In the genomic region with DNA sequence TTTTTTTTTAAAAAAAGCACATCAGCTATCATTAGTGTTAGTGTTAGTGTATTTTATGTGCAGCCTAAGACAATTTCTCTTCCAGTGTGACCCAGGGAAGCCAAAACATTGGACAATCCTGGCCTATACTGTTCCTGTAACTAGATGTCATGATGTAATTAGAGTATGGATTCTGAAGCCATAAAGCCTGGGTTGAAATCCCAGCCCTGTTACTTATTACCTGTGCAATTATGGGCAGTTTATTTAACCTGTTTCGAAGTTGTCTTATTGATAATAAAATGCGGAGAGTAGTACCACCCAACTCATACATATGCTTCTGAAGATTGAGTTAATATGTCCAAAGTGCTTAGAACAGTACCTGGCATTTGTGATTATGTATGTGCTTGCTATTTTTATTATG, we compare ENCODE assay signal across 21 cellular contexts.
"Had no signal": no experiment of that assay in that cellular context is flagged by ENCODE, and none has a peak within 500 bp of the region (broad histone marks: within the 10 kb centered on the region; RNA-seq: fewer than 3 reads in every experiment).

No MANE protein-coding gene starts in this region.

- H3K27ac Mint-ChIP-seq: activated CD4-positive, alpha-beta memory T cell treated with anti-CD3 and anti-CD28 coated beads for 36 hours; activated naive CD4-positive, alpha-beta T cell treated with anti-CD3 and anti-CD28 coated beads, Interleukin-2, amount 10 ng/mL, durations not matched to agents 7 days and 5 days; neural progenitor cell; T-helper 1 cell treated with Interleukin-12 subunit alpha and Interleukin-12 subunit beta and Interleukin-4 antibody, amounts not matched to agents 30 μg/mL and 1 μg/mL, for 36 hours had no signal

- H3K27ac ChIP-seq: brain microvascular endothelial cell, foreskin keratinocyte, left ventricle myocardium inferior, neural progenitor cell, prostate gland, spleen, tibial artery, uterus had no signal

- H3K4me3 Mint-ChIP-seq: activated CD4-positive, alpha-beta memory T cell treated with anti-CD3 and anti-CD28 coated beads for 36 hours; activated naive CD4-positive, alpha-beta T cell treated with anti-CD3 and anti-CD28 coated beads, Interleukin-2, amount 10 ng/mL, durations not matched to agents 7 days and 5 days; neural progenitor cell; T-helper 1 cell treated with Interleukin-12 subunit alpha and Interleukin-12 subunit beta and Interleukin-4 antibody, amounts not matched to agents 30 μg/mL and 1 μg/mL, for 36 hours had no signal

- H3K27me3 Mint-ChIP-seq: activated CD4-positive, alpha-beta memory T cell treated with anti-CD3 and anti-CD28 coated beads for 36 hours; activated naive CD4-positive, alpha-beta T cell treated with anti-CD3 and anti-CD28 coated beads, Interleukin-2, amount 10 ng/mL, durations not matched to agents 7 days and 5 days; naive thymus-derived CD8-positive, alpha-beta T cell had no signal

- H3K4me1 Mint-ChIP-seq: neural progenitor cell had no signal

- H3K9me3 Mint-ChIP-seq: activated CD4-positive, alpha-beta memory T cell treated with anti-CD3 and anti-CD28 coated beads for 36 hours; activated naive CD4-positive, alpha-beta T cell treated with anti-CD3 and anti-CD28 coated beads, Interleukin-2, amount 10 ng/mL, durations not matched to agents 7 days and 5 days; naive thymus-derived CD8-positive, alpha-beta T cell; T-helper 1 cell treated with Interleukin-12 subunit alpha and Interleukin-12 subunit beta and Interleukin-4 antibody, amounts not matched to agents 30 μg/mL and 1 μg/mL, for 36 hours had no signal

- DNase-seq: activated CD4-positive, alpha-beta memory T cell treated with anti-CD3 and anti-CD28 coated beads for 36 hours; activated CD4-positive, alpha-beta T cell treated with anti-CD3 and anti-CD28 coated beads for 48 hours; activated CD4-positive, CD25-positive, alpha-beta regulatory T cell; activated effector memory CD4-positive, alpha-beta T cell treated with anti-CD3 and anti-CD28 coated beads, Interleukin-2, amount 50 U/mL, for 16 hours; activated naive CD4-positive, alpha-beta T cell treated with anti-CD3 and anti-CD28 coated beads, Interleukin-2, amount 10 ng/mL, durations not matched to agents 7 days and 5 days; amygdala; brain microvascular endothelial cell; central memory CD4-positive, alpha-beta T cell; effector CD4-positive, alpha-beta T cell; erythroblast; foreskin keratinocyte; left ventricle myocardium inferior; naive thymus-derived CD8-positive, alpha-beta T cell; spleen; stimulated activated CD4-positive, alpha-beta T cell treated with anti-CD3 and anti-CD28 coated beads, Interleukin-4, amount 100 ng/mL, for 24 hours; stimulated activated naive CD8-positive, alpha-beta T cell treated with anti-CD3 and anti-CD28 coated beads, Interleukin-15, Interleukin-2, amounts not matched to agents 100 U/mL and 50 U/mL, for 24 hours; tibial artery; uterus had no signal

- ATAC-seq: foreskin keratinocyte; naive thymus-derived CD8-positive, alpha-beta T cell; stimulated activated naive CD8-positive, alpha-beta T cell treated with anti-CD3 and anti-CD28 coated beads, Interleukin-15, Interleukin-2, amounts not matched to agents 100 U/mL and 50 U/mL, for 24 hours had no signal
